ENCODE assay signal across 1 cellular context in the genomic region with DNA sequence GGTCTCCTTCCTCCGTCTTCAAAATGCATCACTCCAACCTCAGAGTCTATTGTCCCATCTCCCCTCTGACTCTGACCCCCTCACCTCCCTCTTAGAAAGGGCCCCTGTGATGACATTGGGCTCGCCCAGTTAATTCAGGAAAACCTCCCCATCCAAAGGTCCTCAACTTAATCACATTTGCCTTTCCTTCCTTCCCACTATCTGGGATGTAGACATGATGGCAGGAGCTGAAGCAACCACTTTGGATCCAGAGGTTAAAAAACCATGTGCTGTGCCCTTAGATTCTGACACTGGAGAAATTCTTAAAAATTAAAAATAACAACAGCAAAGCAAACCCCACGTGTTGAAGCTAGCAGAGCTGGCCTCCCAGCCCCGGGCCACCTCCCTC.
TF ChIP-seq lines count a peak whose summit lies in the region.

No MANE protein-coding gene starts in this region.

TF ChIP-seq in H1, 55 proteins besides CTCF, POLR2A, EP300 and RAD21:
- TF ChIP-seq KDM1A (IDR thresholded peaks at IDR 0.05; ENCODE audit: borderline replicate concordance, low read length), result peak; percentile 82
- no peak for TF ChIP-seq CREB1 (IDR thresholded peaks at IDR 0.05)
